12 cellular contexts compared by ENCODE assay signal in genomic region chr15:67188551-67189218, GRCh38.
DNase-seq lines count a peak whose midpoint lies in the region; ATAC-seq and TF ChIP-seq lines count a peak whose summit lies in the region.
"Had no signal": no experiment of that assay in that cellular context is flagged by ENCODE, and none has a peak within 500 bp of the region (broad histone marks: within the 10 kb centered on the region; RNA-seq: fewer than 3 reads in every experiment).

No MANE protein-coding gene starts in this region.

- H3K4me1 Mint-ChIP-seq in activated CD8-positive, alpha-beta T cell treated with anti-CD3 and anti-CD28 coated beads for 36 hours (ENCODE audit: low read depth) = peaks cover 19% of the 10 kb centered on the region
- H3K4me1 Mint-ChIP-seq in activated CD8-positive, alpha-beta T cell treated with anti-CD3 and anti-CD28 coated beads, Interleukin-2, amount 10 ng/mL, durations not matched to agents 7 days and 5 days (ENCODE audit: low read depth) = peaks cover 29% of the 10 kb centered on the region
- peaks cover 20% of the 10 kb centered on the region for H3K4me1 Mint-ChIP-seq in central memory CD8-positive, alpha-beta T cell

- H3K4me1 ChIP-seq in mesenchymal stem cell (ENCODE audit: control insufficient read depth, insufficient read depth, low read depth, low read length) = peaks cover 10% of the 10 kb centered on the region
- peaks cover 0 to 55% (median 30%) of the 10 kb centered on the region in 4 donors for H3K4me1 ChIP-seq in tibial artery

- no peak overlapping the region for H4K8ac ChIP-seq in mesenchymal stem cell (ENCODE audit: low read length)

- TF ChIP-seq CTCF in activated CD8-positive, alpha-beta T cell treated with anti-CD3 and anti-CD28 coated beads for 36 hours (IDR thresholded peaks at IDR 0.05) = no peak
- no peak for TF ChIP-seq CTCF in tibial artery (IDR thresholded peaks at IDR 0.05)

- no peak overlapping the region for H4K91ac ChIP-seq in mesenchymal stem cell (ENCODE audit: low read length)

- no peak overlapping the region for H2AK5ac ChIP-seq in mesenchymal stem cell (ENCODE audit: low read length, severe bottlenecking)

- H3K36me3 ChIP-seq in mesenchymal stem cell (ENCODE audit: control insufficient read depth in 1 of 2, insufficient read depth in 2 of 2, low read depth in 1 of 2, low read length in 2 of 2) (peaks cover 65 to 87% of the 10 kb centered on the region in 2 experiments), tibial artery (peaks cover 7 to 77% (median 63%) of the 10 kb centered on the region in 3 donors)

- DNase-seq in activated CD8-positive, alpha-beta T cell treated with anti-CD3 and anti-CD28 coated beads for 36 hours = no peak
- DNase-seq in activated CD8-positive, alpha-beta T cell treated with anti-CD3 and anti-CD28 coated beads, Interleukin-2, amount 10 ng/mL, durations not matched to agents 7 days and 5 days = no peak
- DNase-seq in central memory CD8-positive, alpha-beta T cell (ENCODE audit: low spot score in 2 of 2) = no peak
- DNase-seq in mesenchymal stem cell (no peak), tibial artery (peak in 1 of 2 donors; percentile 66), inferior parietal cortex (ENCODE audit: extremely low spot score) (no peak)
- DNase-seq: ACHN, activated B cell treated with CpG ODN at 0.5 μM for 24 hours, H7 had no signal

- H3K4me3 Mint-ChIP-seq in activated CD8-positive, alpha-beta T cell treated with anti-CD3 and anti-CD28 coated beads for 36 hours = no peak overlapping the region
- no peak overlapping the region for H3K4me3 Mint-ChIP-seq in activated CD8-positive, alpha-beta T cell treated with anti-CD3 and anti-CD28 coated beads, Interleukin-2, amount 10 ng/mL, durations not matched to agents 7 days and 5 days
- no peak overlapping the region for H3K4me3 Mint-ChIP-seq in central memory CD8-positive, alpha-beta T cell
- H3K4me3 Mint-ChIP-seq: activated B cell treated with CpG ODN at 0.5 μM for 24 hours had no signal

- H2BK120ac ChIP-seq in mesenchymal stem cell (ENCODE audit: low read depth, low read length) = no peak overlapping the region

- WGBS in mesenchymal stem cell = 99% methylated on average over 8 of the region's 8 CpGs

- POLR2A ChIA-PET in activated CD8-positive, alpha-beta T cell treated with anti-CD3 and anti-CD28 coated beads for 36 hours (lab: Charles Lee) = interaction anchor here (0.9 kb wide), 1 partner anchor 12 kb away, joined by 3 read pairs; no protein-coding TSS in a partner anchor
- POLR2A ChIA-PET in activated CD8-positive, alpha-beta T cell treated with anti-CD3 and anti-CD28 coated beads, Interleukin-2, amount 10 ng/mL, durations not matched to agents 7 days and 5 days (lab: Charles Lee) = interaction anchor here (0.6 to 1.0 kb wide), 2 partner anchors 14 to 45 kb away, joined by 3 read pairs; no protein-coding TSS in a partner anchor

- H3K9me3 ChIP-seq in mesenchymal stem cell (ENCODE audit: control insufficient read depth, low read length) (no peaks in the 10 kb centered on the region), tibial artery (no peaks in the 10 kb centered on the region)

- H2BK15ac ChIP-seq in mesenchymal stem cell (ENCODE audit: low read depth, poor library complexity, severe bottlenecking) = no peak overlapping the region

- no peaks in the 10 kb centered on the region for H3K27me3 Mint-ChIP-seq in activated CD8-positive, alpha-beta T cell treated with anti-CD3 and anti-CD28 coated beads for 36 hours
- H3K27me3 Mint-ChIP-seq in activated CD8-positive, alpha-beta T cell treated with anti-CD3 and anti-CD28 coated beads, Interleukin-2, amount 10 ng/mL, durations not matched to agents 7 days and 5 days (ENCODE audit: low read depth) = no peaks in the 10 kb centered on the region
- no peaks in the 10 kb centered on the region for H3K27me3 Mint-ChIP-seq in central memory CD8-positive, alpha-beta T cell
- H3K27me3 Mint-ChIP-seq: activated B cell treated with CpG ODN at 0.5 μM for 24 hours, IgD-negative memory B cell had no signal

- H3K27ac ChIP-seq in mesenchymal stem cell (ENCODE audit: low read length, poor library complexity, severe bottlenecking) (no peak overlapping the region), tibial artery (peak overlapping the region; percentile 64 to 70)

- H3K14ac ChIP-seq in mesenchymal stem cell (ENCODE audit: low read length in 2 of 2) = no peak overlapping the region

- no peak for ATAC-seq in activated CD8-positive, alpha-beta T cell treated with anti-CD3 and anti-CD28 coated beads for 36 hours
- no peak for ATAC-seq in activated CD8-positive, alpha-beta T cell treated with anti-CD3 and anti-CD28 coated beads, Interleukin-2, amount 10 ng/mL, durations not matched to agents 7 days and 5 days
- ATAC-seq in central memory CD8-positive, alpha-beta T cell (replicated peaks; ENCODE audit: extremely low read depth, poor library complexity, severe bottlenecking) = no peak
- ATAC-seq in HG03135 (IDR thresholded peaks at IDR 0.05; ENCODE audit: unreplicated experiment) = no peak
- no peak for ATAC-seq in GM21717 (IDR thresholded peaks at IDR 0.05; ENCODE audit: unreplicated experiment)

- no peak overlapping the region for H3K18ac ChIP-seq in mesenchymal stem cell (ENCODE audit: low read depth in 1 of 2, low read length in 2 of 2)

- H3K4ac ChIP-seq in mesenchymal stem cell (ENCODE audit: low read depth in 1 of 2, low read length in 2 of 2) = no peak overlapping the region

- H3K4me2 ChIP-seq in mesenchymal stem cell (ENCODE audit: low read length, poor library complexity, severe bottlenecking) = no peak overlapping the region

- H3K36me3 Mint-ChIP-seq in activated CD8-positive, alpha-beta T cell treated with anti-CD3 and anti-CD28 coated beads for 36 hours (ENCODE audit: low read depth) = peaks cover 32% of the 10 kb centered on the region
- peaks cover 64% of the 10 kb centered on the region for H3K36me3 Mint-ChIP-seq in activated CD8-positive, alpha-beta T cell treated with anti-CD3 and anti-CD28 coated beads, Interleukin-2, amount 10 ng/mL, durations not matched to agents 7 days and 5 days (ENCODE audit: low read depth)
- peaks cover 34% of the 10 kb centered on the region for H3K36me3 Mint-ChIP-seq in central memory CD8-positive, alpha-beta T cell (ENCODE audit: insufficient read depth)

- no peaks in the 10 kb centered on the region for H3K79me1 ChIP-seq in mesenchymal stem cell (replicated peaks; ENCODE audit: low read length, poor library complexity, severe bottlenecking)

- H3K9ac ChIP-seq in mesenchymal stem cell (ENCODE audit: low read length) = peak overlapping the region; percentile 85

- H3K4me3 ChIP-seq in mesenchymal stem cell (ENCODE audit: insufficient read depth in 1 of 2, low read depth in 1 of 2, low read length in 2 of 2) (no peak overlapping the region), tibial artery (no peak overlapping the region)

- no peak overlapping the region for H2AFZ ChIP-seq in mesenchymal stem cell (ENCODE audit: low read depth, low read length)

- no peak overlapping the region for H3K23ac ChIP-seq in mesenchymal stem cell (ENCODE audit: low read length in 2 of 2)

- H2BK5ac ChIP-seq in mesenchymal stem cell (ENCODE audit: low read depth, low read length, poor library complexity, severe bottlenecking) = no peak overlapping the region

- H3K27me3 ChIP-seq in mesenchymal stem cell (ENCODE audit: control insufficient read depth in 1 of 2, insufficient read depth in 1 of 2, low read length in 2 of 2) (no peaks in the 10 kb centered on the region), tibial artery (no peaks in the 10 kb centered on the region)

- CTCF ChIA-PET in activated CD8-positive, alpha-beta T cell treated with anti-CD3 and anti-CD28 coated beads for 36 hours (lab: Charles Lee) = interaction anchor here (1.1 kb wide), 1 partner anchor 268 kb away, joined by 3 read pairs; no protein-coding TSS in a partner anchor
- CTCF ChIA-PET in activated CD8-positive, alpha-beta T cell treated with anti-CD3 and anti-CD28 coated beads, Interleukin-2, amount 10 ng/mL, durations not matched to agents 7 days and 5 days (lab: Charles Lee) = no interaction called here

- H2BK12ac ChIP-seq in mesenchymal stem cell (ENCODE audit: low read length in 2 of 2) = no peak overlapping the region

- no peaks in the 10 kb centered on the region for H3K9me3 Mint-ChIP-seq in activated CD8-positive, alpha-beta T cell treated with anti-CD3 and anti-CD28 coated beads for 36 hours
- no peaks in the 10 kb centered on the region for H3K9me3 Mint-ChIP-seq in activated CD8-positive, alpha-beta T cell treated with anti-CD3 and anti-CD28 coated beads, Interleukin-2, amount 10 ng/mL, durations not matched to agents 7 days and 5 days (ENCODE audit: insufficient read depth)
- H3K9me3 Mint-ChIP-seq in central memory CD8-positive, alpha-beta T cell = no peaks in the 10 kb centered on the region
- H3K9me3 Mint-ChIP-seq: activated B cell treated with CpG ODN at 0.5 μM for 24 hours, IgD-negative memory B cell had no signal

- intact Hi-C loops in activated CD8-positive, alpha-beta T cell treated with anti-CD3 and anti-CD28 coated beads for 36 hours (cut with micrococcal nuclease) = no loop called here
- intact Hi-C loops in tibial artery (cut with DNase I; ENCODE audit: low total_unique reads) = no loop called here

- peak overlapping the region; percentile 22 for H3K27ac Mint-ChIP-seq in activated CD8-positive, alpha-beta T cell treated with anti-CD3 and anti-CD28 coated beads for 36 hours
- no peak overlapping the region for H3K27ac Mint-ChIP-seq in activated CD8-positive, alpha-beta T cell treated with anti-CD3 and anti-CD28 coated beads, Interleukin-2, amount 10 ng/mL, durations not matched to agents 7 days and 5 days
- H3K27ac Mint-ChIP-seq in central memory CD8-positive, alpha-beta T cell (ENCODE audit: low read depth) = peak overlapping the region; percentile 44
- H3K27ac Mint-ChIP-seq: activated B cell treated with CpG ODN at 0.5 μM for 24 hours had no signal
